8 cellular contexts compared by ENCODE assay signal in the genomic region with DNA sequence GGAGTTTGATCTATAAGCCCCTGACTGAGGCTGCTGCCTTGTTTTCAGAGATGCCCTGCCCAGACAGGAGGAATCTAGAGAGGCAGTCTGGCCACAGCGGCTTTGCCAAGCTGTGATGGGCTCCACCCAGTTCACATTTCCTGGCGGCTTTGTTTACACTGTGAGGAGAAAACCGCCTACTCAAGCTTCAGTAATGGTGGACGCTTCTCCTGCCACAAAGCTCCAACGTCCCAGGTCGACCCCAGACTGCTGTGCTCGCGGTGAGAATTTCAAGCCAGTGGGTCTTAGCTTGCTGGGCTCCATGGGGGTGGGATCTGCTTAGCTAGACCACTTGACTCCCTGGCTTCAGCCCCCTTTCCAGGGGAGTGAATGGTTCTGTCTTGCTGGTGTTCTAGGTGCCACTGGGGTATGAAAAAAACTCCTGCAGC. TPM values are rescaled to one million over a fixed set of nuclear protein-coding genes. Genes with fewer than 3 reads are reported as not detected.
A peak's percentile ranks its signal among the peaks of the same experiment; 100 is the strongest.
DNase-seq lines count a peak whose midpoint lies in the region; ATAC-seq, FAIRE-seq and TF ChIP-seq lines count a peak whose summit lies in the region.
"Not testable (repeated sequence)": the region's sequence is repeated elsewhere in the genome, so short reads cannot be mapped to it uniquely, and the experiment has no call there.

No MANE protein-coding gene starts in this region.

- not testable (repeated sequence) for H4K20me1 ChIP-seq in HCT116 (ENCODE audit: insufficient read depth); PC-9 (ENCODE audit: insufficient read depth)

- not testable (repeated sequence) for H3K36me3 ChIP-seq in HCT116 (ENCODE audit: control insufficient read depth in 1 of 2, insufficient read depth in 2 of 2, low read length in 2 of 2); PC-9 (ENCODE audit: low read depth); bronchial epithelial cell (ENCODE audit: control insufficient read depth, insufficient read depth, low read length); prostate gland

- not testable (repeated sequence) for TF ChIP-seq CTCF in AG04450 (IDR thresholded peaks at IDR 0.05; ENCODE audit: low read depth, low read length); HCT116 (IDR thresholded peaks at IDR 0.05 in 2 of 3, conservative IDR thresholded peaks at IDR 0.05 in 1 of 3; ENCODE audit: borderline replicate concordance in 1 of 3, insufficient read depth in 1 of 3, low read depth in 2 of 3, low read length in 2 of 3); PC-9 (conservative IDR thresholded peaks at IDR 0.05); bronchial epithelial cell (IDR thresholded peaks at IDR 0.05; ENCODE audit: insufficient read depth, low read length, severe bottlenecking); prostate gland (IDR thresholded peaks at IDR 0.05)

- not testable (repeated sequence) for H3K79me2 ChIP-seq in HCT116 (ENCODE audit: insufficient read depth, low read length); PC-9 (ENCODE audit: low read depth)

- POLR2A ChIA-PET in AG04450 (lab: Yijun Ruan, JAX) = interaction anchor here (0.6 to 3.0 kb wide), 3 partner anchors 26 to 95 kb away, joined by 3 to 17 read pairs (median 5); a partner anchor contains a TSS
- POLR2A ChIA-PET in HCT116 (lab: Charles Lee); PC-9 (lab: Charles Lee; ENCODE audit: unreplicated experiment): not testable (repeated sequence)

- not testable (repeated sequence) for H3K27me3 ChIP-seq in AG04450 (ENCODE audit: control insufficient read depth, insufficient read depth, low read length); HCT116 (ENCODE audit: insufficient read depth, low read length); PC-9 (ENCODE audit: insufficient read depth, low read depth); bronchial epithelial cell (ENCODE audit: control insufficient read depth, insufficient read depth, low read length); prostate gland (replicated peaks; ENCODE audit: insufficient read depth)

- H3K9ac ChIP-seq in HCT116 (ENCODE audit: low read length) = not testable (repeated sequence)

- intact Hi-C loops in HCT116 (cut with micrococcal nuclease) = loop anchor here (10.0 kb wide), 1 partner anchor 796 kb away; no protein-coding TSS in a partner anchor
- intact Hi-C loops in PC-9 (cut with micrococcal nuclease; ENCODE audit: unreplicated experiment) = loop anchor here (1.0 to 5.0 kb wide), 2 partner anchors 26 to 78 kb away; a partner anchor contains a TSS
- intact Hi-C loops in prostate gland (cut with DNase I) = not testable (repeated sequence)

- ATAC-seq in HCT116 = peak; percentile 57

- TF ChIP-seq POLR2A in HCT116 (IDR thresholded peaks at IDR 0.05; ENCODE audit: borderline replicate concordance, extremely low read depth, insufficient read depth, insufficient read length); prostate gland (IDR thresholded peaks at IDR 0.05): not testable (repeated sequence)

- not testable (repeated sequence) for H3K9me3 ChIP-seq in AG04450 (ENCODE audit: control insufficient read depth, insufficient read depth, low read length); HCT116 (ENCODE audit: control insufficient read depth in 1 of 2, insufficient read depth in 1 of 2, low read depth in 1 of 2, low read length in 2 of 2); PC-9 (ENCODE audit: insufficient read depth, low read depth); prostate gland

- not testable (repeated sequence) for DNase-seq in AG04450 (ENCODE audit: low read depth, low spot score); HCT116 (ENCODE audit: low read depth, low spot score)
- DNase-seq in NCI-H2029 (lab: John Stamatoyannopoulos, UW) = peak; percentile 27
- peak; percentile 51 to 62 for DNase-seq in PC-9
- DNase-seq in activated CD4-positive, alpha-beta T cell treated with anti-CD3 and anti-CD28 coated beads for 48 hours = peak; percentile 5
- peak; percentile 61 for DNase-seq in bronchial epithelial cell (ENCODE audit: low read depth)
- DNase-seq in kidney tubule cell (ENCODE audit: low spot score) = peak; percentile 29
- DNase-seq in prostate gland (ENCODE audit: low spot score) = peak; percentile 27

- peaks cover 26% of the 10 kb centered on the region for H3F3A ChIP-seq in PC-9 (ENCODE audit: insufficient read depth, low read depth)

- H3K4me3 ChIP-seq in AG04450 (ENCODE audit: low read depth, low read length) (peak overlapping the region; percentile 18; the same call in 1 of the 2 replicates), PC-9 (peak overlapping the region; percentile 52; the same call in 1 of the 2 replicates), bronchial epithelial cell (ENCODE audit: low read depth, low read length) (peak overlapping the region; percentile 31), prostate gland (peak overlapping the region in 1 of 2 donors; percentile 5)
- H3K4me3 ChIP-seq in HCT116 (replicated peaks in 1 of 2; ENCODE audit: low read depth in 1 of 2, low read length in 2 of 2) = not testable (repeated sequence)

- RAD21 ChIA-PET in HCT116 (lab: Charles Lee; ENCODE audit: low non-redundant PET in 1 of 2, low total read pairs in 2 of 2, uncharacterized antibody in 2 of 2, unreplicated experiment in 2 of 2) = not testable (repeated sequence)

- not testable (repeated sequence) for TF ChIP-seq RAD21 in HCT116 (IDR thresholded peaks at IDR 0.05; ENCODE audit: low read depth)

- WGBS in prostate gland = 77% methylated on average over 8 of the region's 8 CpGs

- H3K4me1 ChIP-seq in HCT116 (ENCODE audit: control insufficient read depth in 1 of 2, insufficient read depth in 2 of 2, low read length in 2 of 2); prostate gland (replicated peaks): not testable (repeated sequence)
- peaks cover 39% of the 10 kb centered on the region for H3K4me1 ChIP-seq in PC-9 (replicated peaks; ENCODE audit: insufficient read depth)

- H2AFZ ChIP-seq in HCT116 (ENCODE audit: low read depth, low read length, poor library complexity, severe bottlenecking) = peak overlapping the region; percentile 35
- H2AFZ ChIP-seq in PC-9 = peak overlapping the region; percentile 89

- peak overlapping the region; percentile 47 for H3K27ac ChIP-seq in AG04450 (ENCODE audit: low read depth, low read length)
- H3K27ac ChIP-seq in HCT116 (ENCODE audit: low read depth, low read length); PC-9; prostate gland: not testable (repeated sequence)

- FAIRE-seq in bronchial epithelial cell (lab: Jason Lieb, UNC) = not testable (repeated sequence)

- not testable (repeated sequence) for H3K9me2 ChIP-seq in HCT116 (ENCODE audit: insufficient read depth); PC-9 (ENCODE audit: insufficient read depth)

- BruUV-seq in HCT116 (replicated peaks; lab: Mats Ljungman, UMichigan); PC-9 (replicated peaks; lab: Mats Ljungman, UMichigan): not testable (repeated sequence)

- CTCF ChIA-PET in AG04450 (lab: Charles Lee) = interaction anchor here (1.6 to 12.2 kb wide), 2 partner anchors 59 to 95 kb away, joined by 3 to 454 read pairs; no protein-coding TSS in a partner anchor
- CTCF ChIA-PET in HCT116 (lab: Charles Lee) = interaction anchor here (0.9 to 4.6 kb wide), 2 partner anchors 9 to 97 kb away, joined by 3 to 28 read pairs; no protein-coding TSS in a partner anchor
- CTCF ChIA-PET in PC-9 (lab: Charles Lee) = interaction anchor here (1.4 to 1.7 kb wide), 2 partner anchors 26 to 97 kb away, joined by 3 to 7 read pairs; a partner anchor contains a TSS

- H3K4me2 ChIP-seq in HCT116 (ENCODE audit: low read length) (peak overlapping the region; percentile 41), PC-9 (peak overlapping the region; percentile 75)

RNA-seq across cellular contexts. Expression of a gene that starts 26.3 kb away (rescaled TPM):
- 32.3 and 48.3 TPM in 2 replicates for polyA plus RNA-seq in AG04450 (2011; rRNA removed)
- polyA minus RNA-seq in AG04450 (2011; rRNA and poly(A)+ RNA removed) = 13.0 and 27.1 TPM in 2 replicates
- total RNA-seq in HCT116 (2021; ENCODE audit: unreplicated experiment) = 0.07 TPM
- not detected in 2 replicates for polyA plus RNA-seq in HCT116 (2012)
- 13.4 and 15.2 TPM in 2 replicates for total RNA-seq in PC-9 (2021)
- total RNA-seq in bronchial epithelial cell = 12.9 and 16.1 TPM in 2 replicates
- total RNA-seq in prostate gland = 10 to 100 TPM; 17.0 to 35.0 TPM

Comparison
In these comparisons a context has a peak if more than half of its experiments do, and no peak if none do; other contexts are left out.
1. RNA of a gene that starts 26.3 kb away (total RNA-seq): 17.0 to 35.0 TPM in prostate gland, 13.4 to 15.2 TPM in PC-9 and 12.9 to 16.1 TPM in bronchial epithelial cell; 0.07 TPM in HCT116 (single experiment); every median in the first group is over 10 times any median in the second.